20 cellular contexts compared by ENCODE assay signal in the genomic region with DNA sequence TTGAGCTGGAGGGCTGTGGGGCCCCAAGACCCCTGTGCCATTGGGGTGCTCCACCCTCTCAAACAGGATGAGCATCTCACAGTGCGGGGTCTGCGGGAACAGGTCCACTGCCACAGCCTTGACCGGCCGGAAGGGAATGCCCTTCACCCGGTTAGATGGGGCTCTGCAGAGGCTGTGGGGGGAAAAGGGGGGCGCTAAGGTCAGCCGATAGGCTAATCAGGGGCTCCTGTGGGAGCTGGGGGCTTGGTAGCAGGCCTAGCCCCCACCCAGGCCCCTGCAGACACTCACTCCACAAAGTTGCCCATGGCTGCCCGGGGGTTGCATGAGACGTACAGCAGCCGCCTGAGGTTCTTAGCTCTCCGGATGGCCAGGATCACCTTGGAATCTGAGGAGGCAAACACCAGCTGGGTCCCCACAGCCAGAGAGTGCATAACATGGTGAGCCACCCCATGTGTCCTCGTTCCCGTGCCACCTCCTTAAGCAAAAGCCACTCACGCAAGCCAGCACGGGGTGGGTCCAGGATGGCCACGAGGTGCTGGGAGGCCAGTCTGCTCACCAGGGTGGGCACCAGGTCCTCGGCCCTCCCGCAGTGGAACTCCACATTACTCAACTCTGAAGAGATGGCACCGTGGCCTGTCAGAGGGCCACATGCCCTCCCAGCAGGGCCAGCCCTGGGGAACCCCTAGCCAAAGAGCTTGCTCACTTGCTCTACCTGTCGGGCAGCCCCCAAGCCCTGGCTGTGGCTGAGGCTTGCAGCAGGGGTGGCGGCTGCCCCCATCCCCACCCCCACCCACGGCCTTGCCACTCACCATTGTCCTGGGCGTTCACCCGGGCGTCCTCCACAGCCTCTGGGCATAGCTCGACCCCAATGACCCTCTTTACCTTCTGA. TPM values are rescaled to one million over a fixed set of nuclear protein-coding genes. Genes with fewer than 3 reads are reported as not detected.
DNase-seq lines count a peak whose midpoint lies in the region; ATAC-seq, FAIRE-seq and TF ChIP-seq lines count a peak whose summit lies in the region.
"Had no signal": no experiment of that assay in that cellular context is flagged by ENCODE, and none has a peak within 500 bp of the region (broad histone marks: within the 10 kb centered on the region; RNA-seq: fewer than 3 reads in every experiment).

No MANE protein-coding gene starts in this region.

- H3K9me3 Mint-ChIP-seq in progenitor cell of endocrine pancreas (ENCODE audit: low read depth), result no peaks in the 10 kb centered on the region
- H3K9me3 Mint-ChIP-seq: brain, immature natural killer cell had no signal

- H4K20me1 ChIP-seq in BLaER1 treated with 17β-estradiol and CSF1 and Interleukin-3, amounts not matched to agents 10 nM and 100 nM, result peaks cover 0 to 87% (median 75%) of the 10 kb centered on the region in 11 experiments; a peak in 21 of 22 replicates
- H4K20me1 ChIP-seq in K562 (replicated peaks; ENCODE audit: control insufficient read depth, insufficient read depth, low read length) (peaks cover 50% of the 10 kb centered on the region), neural cell (ENCODE audit: insufficient read depth) (no peaks in the 10 kb centered on the region)

- peaks cover 2% of the 10 kb centered on the region for H3K4me1 Mint-ChIP-seq in progenitor cell of endocrine pancreas (ENCODE audit: low read depth)

- H3K9me2 ChIP-seq in neural cell (ENCODE audit: insufficient read depth, low read length), result no peaks in the 10 kb centered on the region

- BruUV-seq in K562 (replicated peaks; lab: Mats Ljungman, UMichigan), result no TSS peak

- no peaks in the 10 kb centered on the region for H3K27me3 ChIP-seq in BLaER1 treated with 17β-estradiol and CSF1 and Interleukin-3, amounts not matched to agents 10 nM and 100 nM
- no peaks in the 10 kb centered on the region for H3K27me3 ChIP-seq in K562 (ENCODE audit: control insufficient read depth in 2 of 2, insufficient read depth in 2 of 2, low read length in 2 of 2)
- H3K27me3 ChIP-seq in neural cell (ENCODE audit: insufficient read depth, low read depth, low read length), result no peaks in the 10 kb centered on the region
- H3K27me3 ChIP-seq: BE2C, foreskin keratinocyte, pancreas had no signal

- intact Hi-C loops in K562 (cut with micrococcal nuclease), result no loop called here

- TF ChIP-seq RAD21 in K562 (CRISPR knock-in tag; conservative IDR thresholded peaks at IDR 0.05 in 1 of 2, IDR thresholded peaks at IDR 0.05 in 1 of 2) (no peak), neural cell (conservative IDR thresholded peaks at IDR 0.05) (no peak)

- H3K79me2 ChIP-seq in K562 (ENCODE audit: control insufficient read depth, insufficient read depth, low read length) (peaks cover 33% of the 10 kb centered on the region), neural cell (replicated peaks; ENCODE audit: insufficient read depth, low read length) (peaks cover 18% of the 10 kb centered on the region)

- DNase-seq in K562 (ENCODE audit: extremely low read depth in 1 of 4, low spot score in 3 of 4) (no peak), progenitor cell of endocrine pancreas (ENCODE audit: low spot score, unreplicated experiment) (no peak), SHP77 (lab: John Stamatoyannopoulos, UW) (no peak), cortex of kidney (lab: John Stamatoyannopoulos, UW) (no peak), NAMALWA (ENCODE audit: low spot score) (no peak)
- DNase-seq: BE2C; DMS53; effector memory CD4-positive, alpha-beta T cell; foreskin keratinocyte; immature natural killer cell; NCI-H1694 had no signal

- no peaks in the 10 kb centered on the region for H3K9me1 ChIP-seq in K562 (ENCODE audit: control insufficient read depth, insufficient read depth, low read length)

- no peak overlapping the region for H3K4me3 Mint-ChIP-seq in progenitor cell of endocrine pancreas (ENCODE audit: low read depth)
- H3K4me3 Mint-ChIP-seq: brain, immature natural killer cell had no signal

- no peak overlapping the region for H3K4me2 ChIP-seq in BLaER1 treated with 17β-estradiol and CSF1 and Interleukin-3, amounts not matched to agents 10 nM and 100 nM
- H3K4me2 ChIP-seq in K562 (ENCODE audit: insufficient read depth, low read length) (no peak overlapping the region), neural cell (ENCODE audit: low read length) (no peak overlapping the region)

- H2AFZ ChIP-seq in K562 (ENCODE audit: low read depth, low read length) (no peak overlapping the region), neural cell (ENCODE audit: low read depth, low read length) (no peak overlapping the region)

- no peak for FAIRE-seq in K562 (lab: Jason Lieb, UNC)
- FAIRE-seq: pancreas had no signal

- in situ Hi-C loops in K562 (cut with MboI), result loop anchor here (10.0 kb wide), 1 partner anchor 388 kb away; a partner anchor contains a TSS

- H3K4me3 ChIP-seq in BLaER1 treated with 17β-estradiol and CSF1 and Interleukin-3, amounts not matched to agents 10 nM and 100 nM, result no peak overlapping the region
- no peak overlapping the region for H3K4me3 ChIP-seq in HEK293 (ENCODE audit: low read depth, low read length)
- no peak overlapping the region for H3K4me3 ChIP-seq in K562
- no peak overlapping the region for H3K4me3 ChIP-seq in neural cell (ENCODE audit: low read length)
- H3K4me3 ChIP-seq: pancreas, SK-N-MC, thoracic aorta had no signal

- no peak for TF ChIP-seq CTCF in HEK293 (tag by site-specific recombination; IDR thresholded peaks at IDR 0.05)
- TF ChIP-seq CTCF in K562 (IDR thresholded peaks at IDR 0.05 in 2 of 3, conservative IDR thresholded peaks at IDR 0.05 in 1 of 3; ENCODE audit: insufficient read depth in 2 of 3, low read depth in 1 of 3, low read length in 3 of 3), result no peak
- TF ChIP-seq CTCF in neural cell (IDR thresholded peaks at IDR 0.05; ENCODE audit: poor library complexity, severe bottlenecking), result no peak
- no peak for TF ChIP-seq CTCF in progenitor cell of endocrine pancreas (IDR thresholded peaks at IDR 0.05; ENCODE audit: unreplicated experiment)

- H3K9me3 ChIP-seq in BLaER1 treated with 17β-estradiol and CSF1 and Interleukin-3, amounts not matched to agents 10 nM and 100 nM (replicated peaks in 1 of 11), result no peaks in the 10 kb centered on the region
- H3K9me3 ChIP-seq in HEK293 (ENCODE audit: control insufficient read depth, insufficient read depth, low read depth, low read length) (no peaks in the 10 kb centered on the region), K562 (replicated peaks; ENCODE audit: control insufficient read depth, insufficient read depth, low read depth, low read length) (no peaks in the 10 kb centered on the region), neural cell (ENCODE audit: low read length) (no peaks in the 10 kb centered on the region)
- H3K9me3 ChIP-seq: BE2C, pancreas, thoracic aorta had no signal

- peaks cover 14 to 33% (median 21%) of the 10 kb centered on the region in 10 experiments for H3K4me1 ChIP-seq in BLaER1 treated with 17β-estradiol and CSF1 and Interleukin-3, amounts not matched to agents 10 nM and 100 nM
- no peaks in the 10 kb centered on the region for H3K4me1 ChIP-seq in HEK293 (ENCODE audit: control insufficient read depth, insufficient read depth, low read length)
- peaks cover 10 to 84% of the 10 kb centered on the region in 2 experiments; a peak in 4 of 5 replicates for H3K4me1 ChIP-seq in K562 (replicated peaks in 1 of 2; ENCODE audit: control insufficient read depth in 2 of 2, insufficient read depth in 2 of 2, low read length in 2 of 2)
- H3K4me1 ChIP-seq: BE2C, foreskin keratinocyte had no signal

- peak overlapping the region in 1 of 11 experiments; percentile 50; a peak in 2 of 22 replicates for H3K27ac ChIP-seq in BLaER1 treated with 17β-estradiol and CSF1 and Interleukin-3, amounts not matched to agents 10 nM and 100 nM
- no peak overlapping the region; the same call in 1 of the 2 replicates for H3K27ac ChIP-seq in HEK293 (ENCODE audit: extremely low read depth, low read depth, low read length)
- H3K27ac ChIP-seq in K562 (ENCODE audit: extremely low read depth, low read depth, low read length), result no peak overlapping the region
- no peak overlapping the region for H3K27ac ChIP-seq in neural cell (ENCODE audit: low read length)
- H3K27ac ChIP-seq: foreskin keratinocyte, thoracic aorta had no signal

- H3K27ac Mint-ChIP-seq in progenitor cell of endocrine pancreas, result no peak overlapping the region

- peak overlapping the region in 10 of 11 experiments; percentile 0 to 68 (median 50); a peak in 13 of 22 replicates for H3K9ac ChIP-seq in BLaER1 treated with 17β-estradiol and CSF1 and Interleukin-3, amounts not matched to agents 10 nM and 100 nM
- peak overlapping the region in 1 of 2 experiments; percentile 73; a peak in 2 of 4 replicates for H3K9ac ChIP-seq in K562 (ENCODE audit: insufficient read depth in 1 of 2, low read depth in 2 of 2, low read length in 2 of 2)
- H3K9ac ChIP-seq in neural cell (ENCODE audit: low read length), result no peak overlapping the region

- peaks cover 5% of the 10 kb centered on the region for H3K36me3 Mint-ChIP-seq in progenitor cell of endocrine pancreas (ENCODE audit: insufficient read depth)

- TF ChIP-seq EP300 in K562 (IDR thresholded peaks at IDR 0.05; ENCODE audit: low read length) (no peak), neural cell (conservative IDR thresholded peaks at IDR 0.05; ENCODE audit: poor library complexity, severe bottlenecking) (no peak)

- POLR2A ChIA-PET in HEK293 (lab: Yijun Ruan, JAX) (interaction anchor here (0.5 to 1.5 kb wide), 9 partner anchors 9 to 232 kb away, joined by 3 to 6 read pairs (median 4); no protein-coding TSS in a partner anchor), K562 (lab: Yijun Ruan, JAX) (interaction anchor here (0.7 to 20.7 kb wide), 17 partner anchors 8 to 313 kb away, joined by 3 to 513 read pairs (median 3); no protein-coding TSS in a partner anchor)

- ATAC-seq in K562, result no peak
- ATAC-seq: foreskin keratinocyte had no signal

- H3K27me3 Mint-ChIP-seq in progenitor cell of endocrine pancreas, result no peaks in the 10 kb centered on the region
- H3K27me3 Mint-ChIP-seq: brain had no signal

- H3F3A ChIP-seq in neural cell (ENCODE audit: insufficient read depth, low read length, poor library complexity, severe bottlenecking), result no peaks in the 10 kb centered on the region

- CTCF ChIA-PET in HEK293 (lab: Yijun Ruan, JAX) (interaction anchor here (0.6 kb wide), 1 partner anchor 172 kb away, joined by 3 read pairs; no protein-coding TSS in a partner anchor), K562 (lab: Yijun Ruan, JAX; ENCODE audit: low intra/inter-chr PET ratio) (no interaction called here)

- WGBS in K562 (ENCODE audit: insufficient coverage, low coverage, missing lambda C conversion rate), result 92% methylated on average over 26 of the region's 26 CpGs

- peaks cover 71 to 85% (median 82%) of the 10 kb centered on the region in 11 experiments for H3K36me3 ChIP-seq in BLaER1 treated with 17β-estradiol and CSF1 and Interleukin-3, amounts not matched to agents 10 nM and 100 nM
- H3K36me3 ChIP-seq in HEK293 (ENCODE audit: control insufficient read depth in 2 of 2, insufficient read depth in 1 of 2, low read length in 2 of 2) (peaks cover 0 to 84% of the 10 kb centered on the region in 2 experiments; a peak in 2 of 3 replicates), K562 (ENCODE audit: control insufficient read depth, insufficient read depth, low read length) (peaks cover 84% of the 10 kb centered on the region), neural cell (ENCODE audit: insufficient read depth, low read length) (peaks cover 6% of the 10 kb centered on the region)

- TF ChIP-seq POLR2A in K562 (conservative IDR thresholded peaks at IDR 0.05), result peak; percentile 60

RNA-seq across cellular contexts. Expression of a gene that starts 3.0 kb away (rescaled TPM):
- 525 and 801 TPM in 2 replicates for total RNA-seq in K562 (2011; cell fraction: chromatin; rRNA removed; ENCODE audit: low replicate concordance)
- 523 and 591 TPM in 2 replicates for total RNA-seq in K562 (2011; cell fraction: nucleolus; rRNA removed)
- total RNA-seq in K562 (2011; cell fraction: nucleoplasm; rRNA removed), result 545 and 554 TPM in 2 replicates
- total RNA-seq in K562 (2014; rRNA removed), result 2,045 and 2,260 TPM in 2 replicates
- total RNA-seq in K562 (2014; rRNA removed; fragmentation: Illumina TruSeq; extraction: Trizol), result 1,191 and 1,409 TPM in 2 replicates
- total RNA-seq in K562 (2015; rRNA removed; fragmentation: Illumina TruSeq; extraction: Trizol), result 1,591 and 1,659 TPM in 2 replicates
- 1,289 and 1,311 TPM in 2 replicates for total RNA-seq in K562 (2021)
- 1,082 and 1,351 TPM in 2 replicates for polyA plus RNA-seq in K562 (2011; rRNA removed)
- polyA plus RNA-seq in K562 (2011; cell fraction: cytosol; rRNA removed), result 950 and 1,655 TPM in 2 replicates
- 1,008 and 1,512 TPM in 2 replicates for polyA plus RNA-seq in K562 (2011; cell fraction: nucleus; rRNA removed)
- 795 and 1,074 TPM in 2 replicates for polyA plus RNA-seq in K562 (2012)
- polyA plus RNA-seq in K562 (2014; fragmentation: Illumina TruSeq; extraction: Trizol), result 1,518 and 1,621 TPM in 2 replicates
- polyA plus RNA-seq in K562 (2014; fragmentation: Nextera tagmentation; extraction: Ambion mirVana), result 100 to 1,000 TPM; 162 to 207 TPM
- polyA plus RNA-seq in K562 (2014; rRNA removed), result 2,237 and 2,891 TPM in 2 replicates
- polyA minus RNA-seq in K562 (2011; rRNA and poly(A)+ RNA removed), result 896 and 959 TPM in 2 replicates
- 618 and 835 TPM in 2 replicates for polyA minus RNA-seq in K562 (2011; cell fraction: cytosol; rRNA and poly(A)+ RNA removed)
- 183 and 414 TPM in 2 replicates for polyA minus RNA-seq in K562 (2011; cell fraction: nucleus; rRNA and poly(A)+ RNA removed)
- 341 and 360 TPM in 2 replicates for polyA plus RNA-seq in neural cell
- 159 and 183 TPM in 2 replicates for polyA minus RNA-seq in neural cell
- total RNA-seq in progenitor cell of endocrine pancreas, result 217 and 219 TPM in 2 replicates

RNA-seq across cellular contexts. Expression of a gene that starts 4.2 kb away (rescaled TPM):
- total RNA-seq in K562 (2011; cell fraction: chromatin; rRNA removed; ENCODE audit: low replicate concordance), result 249 and 785 TPM in 2 replicates
- total RNA-seq in K562 (2011; cell fraction: nucleolus; rRNA removed), result 623 and 778 TPM in 2 replicates
- total RNA-seq in K562 (2011; cell fraction: nucleoplasm; rRNA removed), result 344 and 378 TPM in 2 replicates
- total RNA-seq in K562 (2014; rRNA removed), result 203 and 254 TPM in 2 replicates
- total RNA-seq in K562 (2014; rRNA removed; fragmentation: Illumina TruSeq; extraction: Trizol), result 31.5 and 47.4 TPM in 2 replicates
- total RNA-seq in K562 (2015; rRNA removed; fragmentation: Illumina TruSeq; extraction: Trizol), result 151 and 170 TPM in 2 replicates
- total RNA-seq in K562 (2021), result 222 and 242 TPM in 2 replicates
- polyA plus RNA-seq in K562 (2011; rRNA removed), result 102 and 189 TPM in 2 replicates
- polyA plus RNA-seq in K562 (2011; cell fraction: cytosol; rRNA removed), result 155 and 253 TPM in 2 replicates
- polyA plus RNA-seq in K562 (2011; cell fraction: nucleus; rRNA removed), result 1,476 and 1,701 TPM in 2 replicates
- 173 and 189 TPM in 2 replicates for polyA plus RNA-seq in K562 (2012)
- polyA plus RNA-seq in K562 (2014; fragmentation: Illumina TruSeq; extraction: Trizol), result 140 and 177 TPM in 2 replicates
- polyA plus RNA-seq in K562 (2014; fragmentation: Nextera tagmentation; extraction: Ambion mirVana), result 1 to 10 TPM; 1.6 to 6.6 TPM
- 258 and 265 TPM in 2 replicates for polyA plus RNA-seq in K562 (2014; rRNA removed)
- 57.9 and 72.9 TPM in 2 replicates for polyA minus RNA-seq in K562 (2011; rRNA and poly(A)+ RNA removed)
- 87.3 and 128 TPM in 2 replicates for polyA minus RNA-seq in K562 (2011; cell fraction: cytosol; rRNA and poly(A)+ RNA removed)
- polyA minus RNA-seq in K562 (2011; cell fraction: nucleus; rRNA and poly(A)+ RNA removed), result 286 and 369 TPM in 2 replicates
- polyA plus RNA-seq in neural cell, result 96.7 and 103 TPM in 2 replicates
- polyA minus RNA-seq in neural cell, result 39.4 and 42.6 TPM in 2 replicates
- total RNA-seq in progenitor cell of endocrine pancreas, result 78.5 and 86.5 TPM in 2 replicates

RNA-seq across cellular contexts. Expression of a gene that starts 18.7 kb away (rescaled TPM):
- total RNA-seq in K562 (2011; cell fraction: chromatin; rRNA removed; ENCODE audit: low replicate concordance), result 77.3 and 229 TPM in 2 replicates
- total RNA-seq in K562 (2011; cell fraction: nucleolus; rRNA removed), result 110 and 113 TPM in 2 replicates
- 89.5 and 103 TPM in 2 replicates for total RNA-seq in K562 (2011; cell fraction: nucleoplasm; rRNA removed)
- total RNA-seq in K562 (2014; rRNA removed), result 16.4 and 27.9 TPM in 2 replicates
- total RNA-seq in K562 (2014; rRNA removed; fragmentation: Illumina TruSeq; extraction: Trizol), result 4.5 and 7.5 TPM in 2 replicates
- total RNA-seq in K562 (2015; rRNA removed; fragmentation: Illumina TruSeq; extraction: Trizol), result 9.8 and 11.3 TPM in 2 replicates
- total RNA-seq in K562 (2021), result 99.5 and 109 TPM in 2 replicates
- 21.3 and 39.4 TPM in 2 replicates for polyA plus RNA-seq in K562 (2011; rRNA removed)
- polyA plus RNA-seq in K562 (2011; cell fraction: cytosol; rRNA removed), result 30.5 and 34.1 TPM in 2 replicates
- 388 and 500 TPM in 2 replicates for polyA plus RNA-seq in K562 (2011; cell fraction: nucleus; rRNA removed)
- polyA plus RNA-seq in K562 (2012), result 47.3 and 69.3 TPM in 2 replicates
- 34.6 and 58.2 TPM in 2 replicates for polyA plus RNA-seq in K562 (2014; fragmentation: Illumina TruSeq; extraction: Trizol)
- polyA plus RNA-seq in K562 (2014; fragmentation: Nextera tagmentation; extraction: Ambion mirVana), result under 1 TPM; 0.04 to 0.15 TPM
- 74.5 and 108 TPM in 2 replicates for polyA plus RNA-seq in K562 (2014; rRNA removed)
- 5.1 and 6.4 TPM in 2 replicates for polyA minus RNA-seq in K562 (2011; rRNA and poly(A)+ RNA removed)
- 26.3 and 42.5 TPM in 2 replicates for polyA minus RNA-seq in K562 (2011; cell fraction: cytosol; rRNA and poly(A)+ RNA removed)
- polyA minus RNA-seq in K562 (2011; cell fraction: nucleus; rRNA and poly(A)+ RNA removed), result 38.9 and 55.3 TPM in 2 replicates
- 4.5 and 11.4 TPM in 2 replicates for polyA plus RNA-seq in neural cell
- 5.6 and 7.3 TPM in 2 replicates for polyA minus RNA-seq in neural cell
- total RNA-seq in progenitor cell of endocrine pancreas, result 82.1 and 83.5 TPM in 2 replicates

RNA-seq across cellular contexts. Expression of a gene that starts 32.8 kb away (rescaled TPM):
- total RNA-seq in K562 (2011; cell fraction: chromatin; rRNA removed; ENCODE audit: low replicate concordance), result 638 and 1,105 TPM in 2 replicates
- total RNA-seq in K562 (2011; cell fraction: nucleolus; rRNA removed), result 550 and 577 TPM in 2 replicates
- 502 and 511 TPM in 2 replicates for total RNA-seq in K562 (2011; cell fraction: nucleoplasm; rRNA removed)
- total RNA-seq in K562 (2014; rRNA removed) (107 and 108 TPM in 2 replicates), K562 (2014; rRNA removed; fragmentation: Illumina TruSeq; extraction: Trizol) (43.7 and 49.4 TPM in 2 replicates), K562 (2015; rRNA removed; fragmentation: Illumina TruSeq; extraction: Trizol) (80.1 and 81.2 TPM in 2 replicates), K562 (2021) (116 and 119 TPM in 2 replicates), progenitor cell of endocrine pancreas (75.8 and 79.8 TPM in 2 replicates)
- polyA plus RNA-seq in K562 (2011; rRNA removed) (81.8 and 155 TPM in 2 replicates), K562 (2014; fragmentation: Illumina TruSeq; extraction: Trizol) (70.4 and 75.0 TPM in 2 replicates), K562 (2014; fragmentation: Nextera tagmentation; extraction: Ambion mirVana) (1 to 10 TPM; 5.9 to 7.7 TPM), K562 (2014; rRNA removed) (135 and 144 TPM in 2 replicates), neural cell (48.9 and 52.3 TPM in 2 replicates)
- polyA plus RNA-seq in K562 (2011; cell fraction: cytosol; rRNA removed), result 51.2 and 92.7 TPM in 2 replicates
- polyA plus RNA-seq in K562 (2011; cell fraction: nucleus; rRNA removed), result 1,167 and 1,418 TPM in 2 replicates
- polyA plus RNA-seq in K562 (2012), result 76.7 and 85.3 TPM in 2 replicates
- 62.1 and 82.0 TPM in 2 replicates for polyA minus RNA-seq in K562 (2011; rRNA and poly(A)+ RNA removed)
- 35.2 and 46.4 TPM in 2 replicates for polyA minus RNA-seq in K562 (2011; cell fraction: cytosol; rRNA and poly(A)+ RNA removed)
- 210 and 349 TPM in 2 replicates for polyA minus RNA-seq in K562 (2011; cell fraction: nucleus; rRNA and poly(A)+ RNA removed)
- 37.2 and 37.7 TPM in 2 replicates for polyA minus RNA-seq in neural cell

RNA-seq across cellular contexts. Expression of a gene that starts 38.0 kb away (rescaled TPM):
- total RNA-seq in K562 (2011; cell fraction: chromatin; rRNA removed; ENCODE audit: low replicate concordance), result not detected in 2 replicates
- not detected in 2 replicates for total RNA-seq in K562 (2011; cell fraction: nucleolus; rRNA removed)
- not detected in 2 replicates for total RNA-seq in K562 (2011; cell fraction: nucleoplasm; rRNA removed)
- total RNA-seq in K562 (2014; rRNA removed), result not detected in 2 replicates
- not detected in 2 replicates for total RNA-seq in K562 (2014; rRNA removed; fragmentation: Illumina TruSeq; extraction: Trizol)
- not detected in 2 replicates for total RNA-seq in K562 (2015; rRNA removed; fragmentation: Illumina TruSeq; extraction: Trizol)
- total RNA-seq in K562 (2021), result not detected in 2 replicates
- polyA plus RNA-seq in K562 (2011; rRNA removed), result not detected in 2 replicates
- polyA plus RNA-seq in K562 (2011; cell fraction: cytosol; rRNA removed), result not detected in 2 replicates
- not detected in 2 replicates for polyA plus RNA-seq in K562 (2011; cell fraction: nucleus; rRNA removed)
- 0.26 TPM in 1 of 2 replicates, not detected in the other for polyA plus RNA-seq in K562 (2012)
- polyA plus RNA-seq in K562 (2014; fragmentation: Illumina TruSeq; extraction: Trizol), result not detected in 2 replicates
- not detected for polyA plus RNA-seq in K562 (2014; fragmentation: Nextera tagmentation; extraction: Ambion mirVana)
- not detected in 2 replicates for polyA plus RNA-seq in K562 (2014; rRNA removed)
- not detected in 2 replicates for polyA minus RNA-seq in K562 (2011; rRNA and poly(A)+ RNA removed)
- polyA minus RNA-seq in K562 (2011; cell fraction: cytosol; rRNA and poly(A)+ RNA removed), result not detected in 2 replicates
- not detected in 2 replicates for polyA minus RNA-seq in K562 (2011; cell fraction: nucleus; rRNA and poly(A)+ RNA removed)
- polyA plus RNA-seq in neural cell, result not detected in 2 replicates
- polyA minus RNA-seq in neural cell, result not detected in 2 replicates
- 3.3 and 4.0 TPM in 2 replicates for total RNA-seq in progenitor cell of endocrine pancreas
- total RNA-seq: foreskin keratinocyte, mononuclear cell, NCI-H460, thoracic aorta had no signal
- polyA plus RNA-seq: foreskin keratinocyte had no signal
